Comparison of ENCODE assay signal across 16 cellular contexts in genomic region chr2:65574911-65575444, GRCh38.
A peak's percentile ranks its signal among the peaks of the same experiment; 100 is the strongest.
DNase-seq lines count a peak whose midpoint lies in the region; TF ChIP-seq lines count a peak whose summit lies in the region.
"Had no signal": no experiment of that assay in that cellular context is flagged by ENCODE, and none has a peak within 500 bp of the region (broad histone marks: within the 10 kb centered on the region; RNA-seq: fewer than 3 reads in every experiment).

No MANE protein-coding gene starts in this region.

- DNase-seq in NOMO-1 treated with DMSO at 0.1 percent for 48 hours (lab: John Stamatoyannopoulos, UW; ENCODE audit: unreplicated experiment) (peak; percentile 5), NOMO-1 treated with dmso at 0.1 percent for 144 hours (lab: John Stamatoyannopoulos, UW; ENCODE audit: unreplicated experiment) (no peak), type B pancreatic cell (ENCODE audit: extremely low spot score, unreplicated experiment) (no peak), HCEC 1CT (no peak), HT-29 (ENCODE audit: low spot score) (no peak)
- DNase-seq in activated T-helper 1 cell treated with anti-CD3 and anti-CD28 coated beads, Interleukin-12 subunit alpha, Interleukin-12 subunit beta, Interleukin-2, Interleukin-4 antibody, amounts not matched to agents 30 ng/mL and 10 ng/mL and 1 ng/mL, durations not matched to agents 14 hours and 24 hours and 36 hours (ENCODE audit: low spot score) = no peak
- DNase-seq: activated CD4-positive, CD25-positive, alpha-beta regulatory T cell treated with anti-CD3 and anti-CD28 coated beads, Interleukin-2, amount 50 U/mL, for 72 hours; activated effector memory CD4-positive, alpha-beta T cell treated with Interleukin-2 at 50 U/mL for 16 hours; adrenal gland; CD4-positive, alpha-beta T cell; cerebellar nuclear complex; DMS79 treated with DMSO at 0.1 percent for 48 hours; stimulated activated naive B cell treated with anti-CD40 and anti-IgM and Interleukin-4, amounts not matched to agents 10 μg/mL and 1 μg/mL and 100 μg/mL, for 72 hours had no signal

- H3K9me3 Mint-ChIP-seq in dendritic cell treated with granulocyte-macrophage colony-stimulating factor and Interleukin-4, amounts not matched to agents 40 ng/mL and 50 ng/mL, for 4 days = no peaks in the 10 kb centered on the region
- peaks cover 5% of the 10 kb centered on the region for H3K9me3 Mint-ChIP-seq in type B pancreatic cell
- no peaks in the 10 kb centered on the region for H3K9me3 Mint-ChIP-seq in activated T-helper 1 cell treated with anti-CD3 and anti-CD28 coated beads, Interleukin-12 subunit alpha, Interleukin-12 subunit beta, Interleukin-2, Interleukin-4 antibody, amounts not matched to agents 30 ng/mL and 10 ng/mL and 1 ng/mL, durations not matched to agents 14 hours and 24 hours and 36 hours
- H3K9me3 Mint-ChIP-seq: CD4-positive, alpha-beta T cell; stimulated activated naive B cell treated with anti-CD40 and anti-IgM and Interleukin-4, amounts not matched to agents 10 μg/mL and 1 μg/mL and 100 μg/mL, for 72 hours had no signal

- peak overlapping the region; percentile 59 for H3K27ac Mint-ChIP-seq in dendritic cell treated with granulocyte-macrophage colony-stimulating factor and Interleukin-4, amounts not matched to agents 40 ng/mL and 50 ng/mL, for 4 days
- peak overlapping the region; percentile 55 for H3K27ac Mint-ChIP-seq in type B pancreatic cell
- H3K27ac Mint-ChIP-seq in activated T-helper 1 cell treated with anti-CD3 and anti-CD28 coated beads, Interleukin-12 subunit alpha, Interleukin-12 subunit beta, Interleukin-2, Interleukin-4 antibody, amounts not matched to agents 30 ng/mL and 10 ng/mL and 1 ng/mL, durations not matched to agents 14 hours and 24 hours and 36 hours = no peak overlapping the region
- H3K27ac Mint-ChIP-seq: CD4-positive, alpha-beta T cell; stimulated activated naive B cell treated with anti-CD40 and anti-IgM and Interleukin-4, amounts not matched to agents 10 μg/mL and 1 μg/mL and 100 μg/mL, for 72 hours had no signal

- no peaks in the 10 kb centered on the region for H3K9me3 ChIP-seq in mesodermal cell (ENCODE audit: control insufficient read depth, low read length)
- H3K9me3 ChIP-seq: adrenal gland, prostate gland had no signal

- peaks cover 37% of the 10 kb centered on the region for H3K4me1 ChIP-seq in mesodermal cell (ENCODE audit: control insufficient read depth, insufficient read depth, low read length, poor library complexity, severe bottlenecking)
- H3K4me1 ChIP-seq: adrenal gland, prostate gland had no signal

- no peaks in the 10 kb centered on the region for H3K36me3 Mint-ChIP-seq in dendritic cell treated with granulocyte-macrophage colony-stimulating factor and Interleukin-4, amounts not matched to agents 40 ng/mL and 50 ng/mL, for 4 days (ENCODE audit: low read depth)
- peaks cover 3% of the 10 kb centered on the region for H3K36me3 Mint-ChIP-seq in type B pancreatic cell
- H3K36me3 Mint-ChIP-seq in activated T-helper 1 cell treated with anti-CD3 and anti-CD28 coated beads, Interleukin-12 subunit alpha, Interleukin-12 subunit beta, Interleukin-2, Interleukin-4 antibody, amounts not matched to agents 30 ng/mL and 10 ng/mL and 1 ng/mL, durations not matched to agents 14 hours and 24 hours and 36 hours (ENCODE audit: low read depth) = no peaks in the 10 kb centered on the region
- H3K36me3 Mint-ChIP-seq: stimulated activated naive B cell treated with anti-CD40 and anti-IgM and Interleukin-4, amounts not matched to agents 10 μg/mL and 1 μg/mL and 100 μg/mL, for 72 hours had no signal

- H3K36me3 ChIP-seq in mesodermal cell (ENCODE audit: control insufficient read depth, insufficient read depth, low read length) = no peaks in the 10 kb centered on the region
- H3K36me3 ChIP-seq: adrenal gland, prostate gland had no signal

- no CpG with 5 or more reads among the region's 5 CpGs for WGBS in mesodermal cell (ENCODE audit: insufficient coverage in 2 of 2), 2 experiments

- peaks cover 5% of the 10 kb centered on the region for H3K27me3 Mint-ChIP-seq in dendritic cell treated with granulocyte-macrophage colony-stimulating factor and Interleukin-4, amounts not matched to agents 40 ng/mL and 50 ng/mL, for 4 days
- peaks cover 3% of the 10 kb centered on the region for H3K27me3 Mint-ChIP-seq in type B pancreatic cell
- peaks cover 17% of the 10 kb centered on the region for H3K27me3 Mint-ChIP-seq in activated T-helper 1 cell treated with anti-CD3 and anti-CD28 coated beads, Interleukin-12 subunit alpha, Interleukin-12 subunit beta, Interleukin-2, Interleukin-4 antibody, amounts not matched to agents 30 ng/mL and 10 ng/mL and 1 ng/mL, durations not matched to agents 14 hours and 24 hours and 36 hours (ENCODE audit: insufficient read depth)
- H3K27me3 Mint-ChIP-seq: stimulated activated naive B cell treated with anti-CD40 and anti-IgM and Interleukin-4, amounts not matched to agents 10 μg/mL and 1 μg/mL and 100 μg/mL, for 72 hours had no signal

- peaks cover 12% of the 10 kb centered on the region for H3K4me1 Mint-ChIP-seq in dendritic cell treated with granulocyte-macrophage colony-stimulating factor and Interleukin-4, amounts not matched to agents 40 ng/mL and 50 ng/mL, for 4 days (ENCODE audit: low read depth)
- peaks cover 15% of the 10 kb centered on the region for H3K4me1 Mint-ChIP-seq in type B pancreatic cell (ENCODE audit: unreplicated experiment)
- no peaks in the 10 kb centered on the region for H3K4me1 Mint-ChIP-seq in activated T-helper 1 cell treated with anti-CD3 and anti-CD28 coated beads, Interleukin-12 subunit alpha, Interleukin-12 subunit beta, Interleukin-2, Interleukin-4 antibody, amounts not matched to agents 30 ng/mL and 10 ng/mL and 1 ng/mL, durations not matched to agents 14 hours and 24 hours and 36 hours (ENCODE audit: low read depth)

- no peak for TF ChIP-seq CTCF in type B pancreatic cell (conservative IDR thresholded peaks at IDR 0.05)

- H3K27ac ChIP-seq in mesodermal cell (ENCODE audit: low read depth, low read length, severe bottlenecking) = peak overlapping the region; percentile 62
- H3K27ac ChIP-seq: prostate gland had no signal

- no peak overlapping the region for H3K4me3 Mint-ChIP-seq in dendritic cell treated with granulocyte-macrophage colony-stimulating factor and Interleukin-4, amounts not matched to agents 40 ng/mL and 50 ng/mL, for 4 days
- H3K4me3 Mint-ChIP-seq in type B pancreatic cell = no peak overlapping the region
- no peak overlapping the region for H3K4me3 Mint-ChIP-seq in activated T-helper 1 cell treated with anti-CD3 and anti-CD28 coated beads, Interleukin-12 subunit alpha, Interleukin-12 subunit beta, Interleukin-2, Interleukin-4 antibody, amounts not matched to agents 30 ng/mL and 10 ng/mL and 1 ng/mL, durations not matched to agents 14 hours and 24 hours and 36 hours
- H3K4me3 Mint-ChIP-seq: CD4-positive, alpha-beta T cell; stimulated activated naive B cell treated with anti-CD40 and anti-IgM and Interleukin-4, amounts not matched to agents 10 μg/mL and 1 μg/mL and 100 μg/mL, for 72 hours had no signal

- H3K4me3 ChIP-seq in mesodermal cell (ENCODE audit: extremely low read depth, insufficient read depth, low read length, poor library complexity, severe bottlenecking) = no peak overlapping the region
- H3K4me3 ChIP-seq: adrenal gland, prostate gland had no signal

- intact Hi-C loops in dendritic cell treated with granulocyte-macrophage colony-stimulating factor and Interleukin-4, amounts not matched to agents 40 ng/mL and 50 ng/mL, for 4 days (cut with micrococcal nuclease) = loop anchor here (5.0 to 10.0 kb wide), 2 partner anchors 510 to 658 kb away; no protein-coding TSS in a partner anchor
- intact Hi-C loops in activated T-helper 1 cell treated with anti-CD3 and anti-CD28 coated beads, Interleukin-12 subunit alpha, Interleukin-12 subunit beta, Interleukin-2, Interleukin-4 antibody, amounts not matched to agents 30 ng/mL and 10 ng/mL and 1 ng/mL, durations not matched to agents 14 hours and 24 hours and 36 hours (cut with micrococcal nuclease) = loop anchor here (5.0 kb wide), 1 partner anchor 443 kb away; the partner anchor contains the start of gene RAB1A
